ENCODE assay signal across 9 cellular contexts in genomic region chr13:49421391-49421790, GRCh38. TPM values are rescaled to one million over a fixed set of nuclear protein-coding genes. Genes with fewer than 3 reads are reported as not detected.
DNase-seq lines count a peak whose midpoint lies in the region; ATAC-seq and TF ChIP-seq lines count a peak whose summit lies in the region.
"Had no signal": no experiment of that assay in that cellular context is flagged by ENCODE, and none has a peak within 500 bp of the region (broad histone marks: within the 10 kb centered on the region; RNA-seq: fewer than 3 reads in every experiment).

No MANE protein-coding gene starts in this region.

- no peaks in the 10 kb centered on the region for H3K9me3 Mint-ChIP-seq in central memory CD8-positive, alpha-beta T cell

- ATAC-seq in GM21367 (IDR thresholded peaks at IDR 0.05; ENCODE audit: unreplicated experiment): peak; percentile 67
- peak; percentile 62 for ATAC-seq in central memory CD8-positive, alpha-beta T cell (replicated peaks; ENCODE audit: extremely low read depth, poor library complexity, severe bottlenecking)

- TF ChIP-seq CTCF in NB4 (IDR thresholded peaks at IDR 0.05; ENCODE audit: low read depth, low read length) (peak; percentile 17), lower leg skin (IDR thresholded peaks at IDR 0.05) (no peak)

- H3K27ac Mint-ChIP-seq in central memory CD8-positive, alpha-beta T cell (ENCODE audit: low read depth): no peak overlapping the region

- DNase-seq in Daoy (ENCODE audit: low read depth) (peak; percentile 6), NB4 (ENCODE audit: low read depth) (peak; percentile 54), epidermal melanocyte (ENCODE audit: insufficient read length, low spot score) (no peak), NCI-H1092 treated with DMSO at 0.1 percent for 48 hours (lab: John Stamatoyannopoulos, UW) (no peak), lower leg skin (ENCODE audit: low spot score in 2 of 2) (no peak)
- no peak for DNase-seq in central memory CD8-positive, alpha-beta T cell (ENCODE audit: low spot score in 2 of 2)
- no peak for DNase-seq in activated effector memory CD4-positive, alpha-beta T cell treated with anti-CD3 and anti-CD28 coated beads, Interleukin-2, amount 50 U/mL, for 16 hours

- peaks cover 2% of the 10 kb centered on the region for H3K36me3 Mint-ChIP-seq in central memory CD8-positive, alpha-beta T cell (ENCODE audit: insufficient read depth)

- intact Hi-C loops in lower leg skin (cut with DNase I; ENCODE audit: low total_unique reads): no loop called here

- TF ChIP-seq POLR2A in NB4 (IDR thresholded peaks at IDR 0.05; ENCODE audit: extremely low read depth, insufficient read length) (no peak), lower leg skin (IDR thresholded peaks at IDR 0.05) (no peak)

- H3K27me3 Mint-ChIP-seq in central memory CD8-positive, alpha-beta T cell: no peaks in the 10 kb centered on the region

- H3K4me1 Mint-ChIP-seq in central memory CD8-positive, alpha-beta T cell: no peaks in the 10 kb centered on the region

- 93 to 94% methylated on average over 3 of the region's 3 CpGs for WGBS in lower leg skin, 2 donors

- H3K4me3 Mint-ChIP-seq in central memory CD8-positive, alpha-beta T cell: no peak overlapping the region

- H3K4me3 ChIP-seq in NB4 (ENCODE audit: low read depth, low read length): no peak overlapping the region
- H3K4me3 ChIP-seq in lower leg skin (ENCODE audit: low read depth, poor library complexity, severe bottlenecking): no peak overlapping the region
- H3K4me3 ChIP-seq: skin epidermis had no signal

RNA-seq across cellular contexts. Expression of gene CAB39L, which starts 22.5 kb away (rescaled TPM):
- 2.2 and 5.1 TPM in 2 replicates for total RNA-seq in Daoy (2014; rRNA removed; shearing (Covaris generic))
- total RNA-seq in lower leg skin: 10 to 100 TPM; 14.9 to 31.1 (median 26.3) TPM

RNA-seq across cellular contexts. Expression of gene SETDB2, which starts 22.7 kb away (rescaled TPM):
- total RNA-seq in Daoy (2014; rRNA removed; shearing (Covaris generic)): 3.0 and 5.8 TPM in 2 replicates
- total RNA-seq in lower leg skin: 10 to 100 TPM in 2 of 4 donors, 1 to 10 TPM in 2; 9.3 to 14.4 (median 9.9) TPM

Comparison
In these comparisons a context has a peak if more than half of its experiments do, and no peak if none do; other contexts are left out.
1. DNase-seq: peak in Daoy (single experiment) and NB4 (single experiment); none in central memory CD8-positive, alpha-beta T cell (0 of 2), activated effector memory CD4-positive, alpha-beta T cell treated with anti-CD3 and anti-CD28 coated beads, Interleukin-2, amount 50 U/mL, for 16 hours (single experiment), epidermal melanocyte (single experiment), NCI-H1092 treated with DMSO at 0.1 percent for 48 hours (single experiment) and lower leg skin (0 of 2).